In the genomic region with DNA sequence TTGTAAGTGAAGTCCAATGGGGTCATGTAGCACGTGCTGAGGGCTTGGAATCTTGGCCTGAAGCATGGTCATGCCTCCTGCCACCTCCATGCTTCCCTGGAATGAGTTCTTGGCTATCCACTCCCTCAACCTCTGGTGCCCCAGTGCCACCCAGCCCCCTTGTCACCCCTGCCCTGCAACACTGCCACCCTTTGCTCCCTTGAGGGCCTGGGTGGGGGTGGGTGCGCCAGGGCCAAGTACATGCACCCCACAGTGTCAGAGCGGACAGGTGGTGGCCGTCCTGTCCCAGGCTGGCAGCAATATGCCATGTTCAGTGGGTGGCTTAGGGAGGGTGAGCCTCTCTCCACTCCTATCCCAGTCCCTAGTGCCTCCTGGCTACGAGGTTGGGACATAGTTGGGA, we compare ENCODE assay signal across 20 cellular contexts. TPM values are rescaled to one million over a fixed set of nuclear protein-coding genes. Genes with fewer than 3 reads are reported as not detected.
"Had no signal": no experiment of that assay in that cellular context is flagged by ENCODE, and none has a peak within 500 bp of the region (broad histone marks: within the 10 kb centered on the region; RNA-seq: fewer than 3 reads in every experiment).

No MANE protein-coding gene starts in this region.

- H3K27ac Mint-ChIP-seq: progenitor cell of endocrine pancreas; stimulated activated memory B cell treated with anti-CD40 and anti-IgM and Interleukin-4, amounts not matched to agents 10 μg/mL and 1 μg/mL and 100 μg/mL, for 72 hours; stimulated activated naive CD8-positive, alpha-beta T cell treated with anti-CD3 and anti-CD28 coated beads, Interleukin-15, Interleukin-2, amounts not matched to agents 100 ng/mL and 50 ng/mL, for 24 hours had no signal

- H3K27me3 ChIP-seq: hepatocyte, ovary, testis, tibial nerve, upper lobe of right lung, vagina had no signal

- H3K4me3 ChIP-seq: dorsolateral prefrontal cortex, hepatocyte, ovary, testis, tibial nerve, upper lobe of right lung, vagina had no signal

- H3K36me3 ChIP-seq: ovary, tibial nerve, upper lobe of right lung, vagina had no signal

- H2AFZ ChIP-seq: hepatocyte had no signal

- H3K4me3 Mint-ChIP-seq: naive B cell; stimulated activated memory B cell treated with anti-CD40 and anti-IgM and Interleukin-4, amounts not matched to agents 10 μg/mL and 1 μg/mL and 100 μg/mL, for 72 hours; stimulated activated naive CD8-positive, alpha-beta T cell treated with anti-CD3 and anti-CD28 coated beads, Interleukin-15, Interleukin-2, amounts not matched to agents 100 ng/mL and 50 ng/mL, for 24 hours had no signal

- H3K27ac ChIP-seq: dorsolateral prefrontal cortex, hepatocyte, ovary, testis, tibial nerve, upper lobe of right lung, vagina had no signal

- ATAC-seq: left colon; right cardiac atrium; stimulated activated memory B cell treated with anti-CD40 and anti-IgM and Interleukin-4, amounts not matched to agents 10 μg/mL and 1 μg/mL and 100 μg/mL, for 72 hours; upper lobe of right lung had no signal

- H3K79me2 ChIP-seq: hepatocyte had no signal

- H3K27me3 Mint-ChIP-seq: progenitor cell of endocrine pancreas had no signal

- H3K36me3 Mint-ChIP-seq: naive B cell; stimulated activated memory B cell treated with anti-CD40 and anti-IgM and Interleukin-4, amounts not matched to agents 10 μg/mL and 1 μg/mL and 100 μg/mL, for 72 hours had no signal

- H3K9me3 Mint-ChIP-seq: naive B cell; stimulated activated naive CD8-positive, alpha-beta T cell treated with anti-CD3 and anti-CD28 coated beads, Interleukin-15, Interleukin-2, amounts not matched to agents 100 ng/mL and 50 ng/mL, for 24 hours had no signal

- H3K4me2 ChIP-seq: hepatocyte had no signal

- H3K9me3 ChIP-seq: ovary, testis, tibial nerve, upper lobe of right lung, vagina had no signal

- DNase-seq: cortex of kidney; effector CD8-positive, alpha-beta T cell; foreskin melanocyte; head of caudate nucleus; left colon; naive B cell; nucleus accumbens; right cardiac atrium; stimulated activated CD4-positive, alpha-beta T cell treated with anti-CD3 and anti-CD28 coated beads, Interleukin-4, amount 100 ng/mL, for 24 hours; testis; upper lobe of right lung had no signal

RNA-seq across cellular contexts. Expression of gene C15orf39, which starts 27.6 kb away (rescaled TPM):
- polyA plus RNA-seq: neural cell had no signal
